Comparison of ENCODE assay signal across 13 cellular contexts in genomic region chr7:95737828-95738505, GRCh38.
"Had no signal": no experiment of that assay in that cellular context is flagged by ENCODE, and none has a peak within 500 bp of the region (broad histone marks: within the 10 kb centered on the region; RNA-seq: fewer than 3 reads in every experiment).

No MANE protein-coding gene starts in this region.

- DNase-seq: activated CD4-positive, alpha-beta T cell treated with anti-CD3 and anti-CD28 coated beads, Interleukin-2, amount 50 U/mL, for 4 hours; activated CD4-positive, CD25-positive, alpha-beta regulatory T cell treated with anti-CD3 and anti-CD28 coated beads, Interleukin-2, amount 50 U/mL, for 72 hours; activated naive CD4-positive, alpha-beta T cell treated with anti-CD3 and anti-CD28 coated beads, Interleukin-2, amount 50 U/mL, for 16 hours; activated T-cell treated with anti-CD3 and anti-CD28 coated beads, Interleukin-2, amount 50 U/mL, for 1 hour; adrenal gland; colonic mucosa; heart left ventricle; left ventricle myocardium superior; ovary; stimulated activated CD4-positive, alpha-beta T cell treated with anti-CD3 and anti-CD28 coated beads, Interleukin-4, amount 100 ng/mL, for 1 hour; stimulated activated CD8-positive, alpha-beta memory T cell treated with anti-CD3 and anti-CD28 coated beads, Interleukin-4, amount 100 ng/mL, for 48 hours; thyroid gland had no signal

- H3K9me3 ChIP-seq: adrenal gland, colonic mucosa, heart left ventricle, ovary, thyroid gland, vagina had no signal

- ATAC-seq: heart left ventricle, left ventricle myocardium superior had no signal

- H3K36me3 ChIP-seq: adrenal gland, colonic mucosa, heart left ventricle, ovary, thyroid gland, vagina had no signal

- H3K27me3 ChIP-seq: adrenal gland, colonic mucosa, ovary, thyroid gland, vagina had no signal

- H3K4me3 ChIP-seq: adrenal gland, colonic mucosa, heart left ventricle, ovary, thyroid gland, vagina had no signal

- H3K4me1 ChIP-seq: adrenal gland, colonic mucosa, thyroid gland, vagina had no signal

- H3K27ac ChIP-seq: adrenal gland, colonic mucosa, heart left ventricle, ovary, thyroid gland, vagina had no signal
